ENCODE assay signal across 8 cellular contexts in genomic region chr19:17703823-17704463, GRCh38. TPM values are rescaled to one million over a fixed set of nuclear protein-coding genes. Genes with fewer than 3 reads are reported as not detected.
DNase-seq lines count a peak whose midpoint lies in the region; TF ChIP-seq lines count a peak whose summit lies in the region.

No MANE protein-coding gene starts in this region.

- no peak overlapping the region for H3K4me3 ChIP-seq in KMS-11 (IDR thresholded peaks at IDR 0.05; ENCODE audit: insufficient read depth, low read depth, low read length)

- H3K4me2 ChIP-seq in KMS-11, result no peak overlapping the region

- no peak overlapping the region for H2AFZ ChIP-seq in KMS-11 (ENCODE audit: low read depth)

- H4K20me1 ChIP-seq in KMS-11 (ENCODE audit: insufficient read depth), result no peaks in the 10 kb centered on the region

- H3K9ac ChIP-seq in KMS-11, result no peak overlapping the region

- DNase-seq in Ammon's horn (ENCODE audit: low spot score) (peak; percentile 56), dermis microvascular lymphatic vessel endothelial cell (ENCODE audit: low read depth in 2 of 2) (peak; percentile 61 to 77), midbrain (lab: John Stamatoyannopoulos, UW) (peak; percentile 57), epidermal melanocyte (ENCODE audit: insufficient read length, low spot score) (no peak), NCI-H524 treated with DMSO at 0.1 percent for 48 hours (lab: John Stamatoyannopoulos, UW) (no peak)
- DNase-seq in activated CD4-positive, alpha-beta T cell treated with anti-CD3 and anti-CD28 coated beads, Interleukin-2, amount 50 U/mL, for 1 hour, result peak; percentile 72
- peak; percentile 68 for DNase-seq in stimulated activated CD8-positive, alpha-beta memory T cell treated with anti-CD3 and anti-CD28 coated beads, Interleukin-7, amount 100 ng/mL, for 24 hours (ENCODE audit: low read depth)

- no peaks in the 10 kb centered on the region for H3K4me1 ChIP-seq in KMS-11 (ENCODE audit: low read depth, poor library complexity, severe bottlenecking)

- no peaks in the 10 kb centered on the region for H3K79me2 ChIP-seq in KMS-11 (ENCODE audit: insufficient read depth, low read depth)

- H3K36me3 ChIP-seq in KMS-11 (ENCODE audit: insufficient read depth), result no peaks in the 10 kb centered on the region

- H3K27me3 ChIP-seq in KMS-11 (ENCODE audit: insufficient read depth, low read depth), result peaks cover 29% of the 10 kb centered on the region; the same call in 1 of the 2 replicates

- no peak overlapping the region for H3K27ac ChIP-seq in KMS-11

- TF ChIP-seq CTCF in KMS-11 (conservative IDR thresholded peaks at IDR 0.05; ENCODE audit: low read depth, low read length), result peak; percentile 71

RNA-seq across cellular contexts. Expression of gene MAP1S, which starts 15.3 kb away (rescaled TPM):
- 27.5 and 52.5 TPM in 2 replicates for total RNA-seq in dermis microvascular lymphatic vessel endothelial cell

RNA-seq across cellular contexts. Expression of gene UNC13A, which starts 15.8 kb away (rescaled TPM):
- 0.13 TPM in 2 replicates for total RNA-seq in dermis microvascular lymphatic vessel endothelial cell

RNA-seq across cellular contexts. Expression of gene FCHO1, which starts 47.3 kb away (rescaled TPM):
- 0.63 and 0.90 TPM in 2 replicates for total RNA-seq in dermis microvascular lymphatic vessel endothelial cell

Comparison
In these comparisons a context has a peak if more than half of its experiments do, and no peak if none do; other contexts are left out.
1. DNase-seq: peak in Ammon's horn (single experiment), activated CD4-positive, alpha-beta T cell treated with anti-CD3 and anti-CD28 coated beads, Interleukin-2, amount 50 U/mL, for 1 hour (single experiment), dermis microvascular lymphatic vessel endothelial cell (2 of 2), midbrain (single experiment) and stimulated activated CD8-positive, alpha-beta memory T cell treated with anti-CD3 and anti-CD28 coated beads, Interleukin-7, amount 100 ng/mL, for 24 hours (single experiment); none in epidermal melanocyte (single experiment) and NCI-H524 treated with DMSO at 0.1 percent for 48 hours (single experiment).